20 cellular contexts compared by ENCODE assay signal in genomic region chr17:57544834-57545463, GRCh38.
DNase-seq lines count a peak whose midpoint lies in the region; ATAC-seq, FAIRE-seq and TF ChIP-seq lines count a peak whose summit lies in the region.
"Had no signal": no experiment of that assay in that cellular context is flagged by ENCODE, and none has a peak within 500 bp of the region (broad histone marks: within the 10 kb centered on the region; RNA-seq: fewer than 3 reads in every experiment).

No MANE protein-coding gene starts in this region.

- no peak overlapping the region for H3K4me3 ChIP-seq in BLaER1 treated with 17β-estradiol and CSF1 and Interleukin-3, amounts not matched to agents 10 nM and 100 nM
- H3K4me3 ChIP-seq in kidney (ENCODE audit: low read length in 2 of 2), result no peak overlapping the region
- H3K4me3 ChIP-seq: MG63, right atrium auricular region, tibial nerve had no signal

- peaks cover 0 to 7% (median 0%) of the 10 kb centered on the region in 11 experiments; a peak in 4 of 22 replicates for H4K20me1 ChIP-seq in BLaER1 treated with 17β-estradiol and CSF1 and Interleukin-3, amounts not matched to agents 10 nM and 100 nM

- H3K4me3 Mint-ChIP-seq in glutamatergic neuron (ENCODE audit: unreplicated experiment), result peak overlapping the region; percentile 50
- H3K4me3 Mint-ChIP-seq: HFFc6 had no signal

- H3K4me1 Mint-ChIP-seq in glutamatergic neuron (ENCODE audit: low read depth, unreplicated experiment), result peaks cover 71% of the 10 kb centered on the region

- H3K4me2 ChIP-seq in BLaER1 treated with 17β-estradiol and CSF1 and Interleukin-3, amounts not matched to agents 10 nM and 100 nM, result peak overlapping the region in 8 of 11 experiments; percentile 5 to 96 (median 72); a peak in 13 of 22 replicates

- peak overlapping the region in 4 of 11 experiments; percentile 1 to 31 (median 22); a peak in 1 of 22 replicates for H3K27ac ChIP-seq in BLaER1 treated with 17β-estradiol and CSF1 and Interleukin-3, amounts not matched to agents 10 nM and 100 nM
- H3K27ac ChIP-seq in KOPT-K1 (ENCODE audit: low read depth, low read length, poor library complexity, severe bottlenecking) (peak overlapping the region; percentile 99), kidney (ENCODE audit: low read depth in 2 of 2, low read length in 2 of 2) (no peak overlapping the region)
- H3K27ac ChIP-seq: right atrium auricular region, tibial nerve had no signal

- peaks cover 13% of the 10 kb centered on the region for H3K27me3 Mint-ChIP-seq in glutamatergic neuron (ENCODE audit: unreplicated experiment)

- TF ChIP-seq CTCF in glutamatergic neuron (IDR thresholded peaks at IDR 0.05; ENCODE audit: partially characterized antibody, unreplicated experiment), result no peak
- no peak for TF ChIP-seq CTCF in kidney (IDR thresholded peaks at IDR 0.05; ENCODE audit: borderline replicate concordance, extremely low read depth, insufficient read depth)

- 0 out of 22 replicates have a peak, but pooled peaks cover 0 to 6% (median 0%) of the 10 kb centered on the region in 11 experiments for H3K9me3 ChIP-seq in BLaER1 treated with 17β-estradiol and CSF1 and Interleukin-3, amounts not matched to agents 10 nM and 100 nM (replicated peaks in 1 of 11)
- no peaks in the 10 kb centered on the region for H3K9me3 ChIP-seq in KOPT-K1 (ENCODE audit: insufficient read depth, low read length, poor library complexity, severe bottlenecking)
- no peaks in the 10 kb centered on the region for H3K9me3 ChIP-seq in kidney (ENCODE audit: control insufficient read depth in 1 of 2, low read length in 2 of 2)
- H3K9me3 ChIP-seq: MG63, right atrium auricular region, tibial nerve had no signal

- intact Hi-C loops in kidney (cut with DNase I), result no loop called here

- DNase-seq in NCI-H345 treated with DMSO at 0.1 percent for 48 hours (lab: John Stamatoyannopoulos, UW; ENCODE audit: unreplicated experiment), result peak; percentile 16
- no peak for DNase-seq in glutamatergic neuron
- no peak for DNase-seq in kidney
- DNase-seq in effector CD8-positive, alpha-beta T cell (lab: John Stamatoyannopoulos, UW), result no peak
- no peak for DNase-seq in Ammon's horn (ENCODE audit: low spot score)
- DNase-seq: activated CD4-positive, alpha-beta T cell treated with anti-CD3 and anti-CD28 coated beads for 4 hours; DMS53; erythroblast; HFFc6; MG63; PC-3; stimulated activated CD4-positive, alpha-beta T cell treated with anti-CD3 and anti-CD28 coated beads, Interleukin-2, amount 100 ng/mL, for 48 hours; T-helper 1 cell had no signal

- FAIRE-seq in kidney (lab: Jason Lieb, UNC), result no peak
- FAIRE-seq: colon, keratinocyte had no signal

- no peaks in the 10 kb centered on the region for H3K36me3 Mint-ChIP-seq in glutamatergic neuron (ENCODE audit: unreplicated experiment)

- peaks cover 21 to 100% (median 95%) of the 10 kb centered on the region in 10 experiments for H3K4me1 ChIP-seq in BLaER1 treated with 17β-estradiol and CSF1 and Interleukin-3, amounts not matched to agents 10 nM and 100 nM
- H3K4me1 ChIP-seq in kidney (ENCODE audit: control insufficient read depth in 1 of 2, insufficient read depth in 1 of 2, low read depth in 1 of 2, low read length in 2 of 2), result peaks cover under 1 to 21% of the 10 kb centered on the region in 2 donors

- H3K9ac ChIP-seq in BLaER1 treated with 17β-estradiol and CSF1 and Interleukin-3, amounts not matched to agents 10 nM and 100 nM, result no peak overlapping the region
- H3K9ac ChIP-seq in kidney (ENCODE audit: low read length in 2 of 2), result no peak overlapping the region

- no peaks in the 10 kb centered on the region for H3K27me3 ChIP-seq in BLaER1 treated with 17β-estradiol and CSF1 and Interleukin-3, amounts not matched to agents 10 nM and 100 nM
- H3K27me3 ChIP-seq: MG63, right atrium auricular region, tibial nerve had no signal

- H3K36me3 ChIP-seq in BLaER1 treated with 17β-estradiol and CSF1 and Interleukin-3, amounts not matched to agents 10 nM and 100 nM, result peaks cover 0 to 32% (median 0%) of the 10 kb centered on the region in 11 experiments; a peak in 6 of 22 replicates
- peaks cover 53% of the 10 kb centered on the region for H3K36me3 ChIP-seq in KOPT-K1 (ENCODE audit: insufficient read depth, low read length)
- no peaks in the 10 kb centered on the region for H3K36me3 ChIP-seq in kidney (ENCODE audit: control insufficient read depth in 1 of 2, insufficient read depth in 2 of 2, low read length in 2 of 2)
- H3K36me3 ChIP-seq: MG63, right atrium auricular region, tibial nerve had no signal

- no peak for ATAC-seq in GM21360 (IDR thresholded peaks at IDR 0.05; ENCODE audit: unreplicated experiment)
- ATAC-seq: PC-3 had no signal

- H3K9me3 Mint-ChIP-seq in glutamatergic neuron (ENCODE audit: unreplicated experiment), result peaks cover 11% of the 10 kb centered on the region
- H3K9me3 Mint-ChIP-seq: HFFc6 had no signal

- H3K27ac Mint-ChIP-seq in glutamatergic neuron (ENCODE audit: unreplicated experiment), result peak overlapping the region; percentile 95
- H3K27ac Mint-ChIP-seq: HFFc6 had no signal
